24 cellular contexts compared by ENCODE assay signal in the genomic region with DNA sequence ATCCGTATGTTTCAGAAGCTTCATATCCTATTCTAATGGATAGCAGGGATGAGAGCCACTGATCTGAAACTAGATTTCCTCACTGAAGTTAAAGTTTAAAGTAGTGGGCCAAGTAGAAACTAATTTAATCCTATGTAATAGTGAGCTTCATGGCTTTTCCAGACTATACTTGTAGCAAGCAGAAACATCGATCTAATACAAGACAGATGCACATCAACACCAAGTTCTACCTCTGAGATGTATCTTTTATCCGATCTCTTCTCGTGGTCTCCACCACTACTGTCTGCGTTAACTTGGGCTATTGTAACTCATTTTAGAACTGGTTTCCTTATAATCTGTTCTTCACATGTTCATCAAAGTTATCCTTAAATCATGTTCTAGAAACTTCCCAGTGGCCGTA. TPM values are rescaled to one million over a fixed set of nuclear protein-coding genes. Genes with fewer than 3 reads are reported as not detected.
DNase-seq lines count a peak whose midpoint lies in the region; ATAC-seq, FAIRE-seq and TF ChIP-seq lines count a peak whose summit lies in the region.
"Had no signal": no experiment of that assay in that cellular context is flagged by ENCODE, and none has a peak within 500 bp of the region (broad histone marks: within the 10 kb centered on the region; RNA-seq: fewer than 3 reads in every experiment).

No MANE protein-coding gene starts in this region.

- no peak for TF ChIP-seq CTCF in activated CD8-positive, alpha-beta T cell treated with anti-CD3 and anti-CD28 coated beads for 36 hours (IDR thresholded peaks at IDR 0.05)
- TF ChIP-seq CTCF in Loucy (conservative IDR thresholded peaks at IDR 0.05; ENCODE audit: low read length) = no peak
- no peak for TF ChIP-seq CTCF in astrocyte (IDR thresholded peaks at IDR 0.05; ENCODE audit: insufficient read depth, low read depth, low read length)
- TF ChIP-seq CTCF in neural crest cell (conservative IDR thresholded peaks at IDR 0.05) = no peak
- no peak for TF ChIP-seq CTCF in GM10248 (IDR thresholded peaks at IDR 0.05; ENCODE audit: control extremely low read depth, extremely low read depth, low read depth, missing control alignments)

- H2AFZ ChIP-seq in Loucy (ENCODE audit: low read length) = no peak overlapping the region
- H2AFZ ChIP-seq in astrocyte (ENCODE audit: low read depth, low read length) = no peak overlapping the region

- no peak for ATAC-seq in activated CD8-positive, alpha-beta T cell treated with anti-CD3 and anti-CD28 coated beads for 36 hours
- no peak for ATAC-seq in activated CD8-positive, alpha-beta T cell treated with anti-CD3 and anti-CD28 coated beads, Interleukin-2, amount 10 ng/mL, durations not matched to agents 7 days and 5 days
- ATAC-seq in HG03520 (IDR thresholded peaks at IDR 0.05; ENCODE audit: unreplicated experiment) = no peak
- ATAC-seq: activated T-cell treated with anti-CD3 and anti-CD28 coated beads, Interleukin-2, amount 50 U/mL, for 4 hours had no signal

- peak overlapping the region; percentile 26 for H3K27ac Mint-ChIP-seq in activated CD8-positive, alpha-beta T cell treated with anti-CD3 and anti-CD28 coated beads for 36 hours
- H3K27ac Mint-ChIP-seq in activated CD8-positive, alpha-beta T cell treated with anti-CD3 and anti-CD28 coated beads, Interleukin-2, amount 10 ng/mL, durations not matched to agents 7 days and 5 days = no peak overlapping the region
- H3K27ac Mint-ChIP-seq in astrocyte (ENCODE audit: unreplicated experiment) (no peak overlapping the region), neural crest cell (ENCODE audit: unreplicated experiment) (no peak overlapping the region)
- H3K27ac Mint-ChIP-seq: activated B cell treated with CpG ODN at 0.5 μM for 24 hours, H9 had no signal

- peaks cover 39% of the 10 kb centered on the region for H3K4me1 Mint-ChIP-seq in activated CD8-positive, alpha-beta T cell treated with anti-CD3 and anti-CD28 coated beads for 36 hours (ENCODE audit: low read depth)
- peaks cover 39% of the 10 kb centered on the region for H3K4me1 Mint-ChIP-seq in activated CD8-positive, alpha-beta T cell treated with anti-CD3 and anti-CD28 coated beads, Interleukin-2, amount 10 ng/mL, durations not matched to agents 7 days and 5 days (ENCODE audit: low read depth)
- H3K4me1 Mint-ChIP-seq in astrocyte (ENCODE audit: low read depth, unreplicated experiment) (peaks cover 13% of the 10 kb centered on the region), neural crest cell (peaks cover 26% of the 10 kb centered on the region)

- H3K9me3 ChIP-seq in Loucy (ENCODE audit: insufficient read depth, low read depth, low read length) = no peaks in the 10 kb centered on the region
- no peaks in the 10 kb centered on the region for H3K9me3 ChIP-seq in astrocyte (ENCODE audit: insufficient read depth, low read depth, low read length)
- H3K9me3 ChIP-seq: BE2C, right atrium auricular region had no signal

- H3K27ac ChIP-seq in astrocyte (ENCODE audit: low read depth, low read length) = no peak overlapping the region
- H3K27ac ChIP-seq: right atrium auricular region had no signal

- CTCF ChIA-PET in activated CD8-positive, alpha-beta T cell treated with anti-CD3 and anti-CD28 coated beads for 36 hours (lab: Charles Lee) = interaction anchor here (0.7 to 3.8 kb wide), 6 partner anchors 17 to 269 kb away, joined by 3 to 23 read pairs (median 10); no protein-coding TSS in a partner anchor
- CTCF ChIA-PET in activated CD8-positive, alpha-beta T cell treated with anti-CD3 and anti-CD28 coated beads, Interleukin-2, amount 10 ng/mL, durations not matched to agents 7 days and 5 days (lab: Charles Lee) = interaction anchor here (1.1 to 2.1 kb wide), 5 partner anchors 22 to 257 kb away, joined by 3 to 17 read pairs (median 5); no protein-coding TSS in a partner anchor
- CTCF ChIA-PET in GM10248 (lab: Yijun Ruan, JAX) = interaction anchor here (1.0 to 5.1 kb wide), 7 partner anchors 13 to 269 kb away, joined by 3 to 36 read pairs (median 8); no protein-coding TSS in a partner anchor

- intact Hi-C loops in activated CD8-positive, alpha-beta T cell treated with anti-CD3 and anti-CD28 coated beads for 36 hours (cut with micrococcal nuclease) = loop anchor here (5.0 kb wide), 2 partner anchors 47 to 77 kb away; a partner anchor contains a TSS

- DNase-seq in activated CD8-positive, alpha-beta T cell treated with anti-CD3 and anti-CD28 coated beads for 36 hours = no peak
- no peak for DNase-seq in activated CD8-positive, alpha-beta T cell treated with anti-CD3 and anti-CD28 coated beads, Interleukin-2, amount 10 ng/mL, durations not matched to agents 7 days and 5 days
- DNase-seq in astrocyte (ENCODE audit: low read depth) = no peak
- DNase-seq in neural crest cell (ENCODE audit: low read depth, low spot score) = no peak
- no peak for DNase-seq in GM10248 (ENCODE audit: extremely low spot score)
- DNase-seq in retina = no peak
- DNase-seq: activated B cell treated with CpG ODN at 0.5 μM for 24 hours; activated T-cell treated with anti-CD3 and anti-CD28 coated beads, Interleukin-2, amount 50 U/mL, for 4 hours; amniotic stem cell; BE2C; cortex of kidney; EL; H9; IMR-90; MM.1S; NCI-H1436 treated with DMSO at 0.1 percent for 48 hours; NCI-H526 treated with DMSO at 0.1 percent for 48 hours; stimulated activated CD4-positive, alpha-beta T cell treated with anti-CD3 and anti-CD28 coated beads, Interleukin-4, amount 100 ng/mL, for 24 hours; T1000; trophoblast cell had no signal

- H4K20me1 ChIP-seq in Loucy (ENCODE audit: insufficient read depth, low read length, poor library complexity, severe bottlenecking) (peaks cover 54% of the 10 kb centered on the region), astrocyte (ENCODE audit: insufficient read depth, low read length) (peaks cover 22% of the 10 kb centered on the region)

- no peak overlapping the region for H3K4me3 Mint-ChIP-seq in activated CD8-positive, alpha-beta T cell treated with anti-CD3 and anti-CD28 coated beads for 36 hours
- H3K4me3 Mint-ChIP-seq in activated CD8-positive, alpha-beta T cell treated with anti-CD3 and anti-CD28 coated beads, Interleukin-2, amount 10 ng/mL, durations not matched to agents 7 days and 5 days = no peak overlapping the region
- no peak overlapping the region for H3K4me3 Mint-ChIP-seq in astrocyte (ENCODE audit: unreplicated experiment)
- H3K4me3 Mint-ChIP-seq in neural crest cell = peak overlapping the region; percentile 68
- H3K4me3 Mint-ChIP-seq: activated B cell treated with CpG ODN at 0.5 μM for 24 hours; activated T-cell treated with anti-CD3 and anti-CD28 coated beads, Interleukin-2, amount 50 U/mL, for 4 hours; H9 had no signal

- peak overlapping the region; percentile 97 for H3K4me3 ChIP-seq in Loucy (ENCODE audit: low read length, poor library complexity, severe bottlenecking)
- H3K4me3 ChIP-seq in astrocyte (ENCODE audit: insufficient read depth, low read depth, low read length) = no peak overlapping the region
- H3K4me3 ChIP-seq: right atrium auricular region had no signal

- H3K4me1 ChIP-seq in Loucy (ENCODE audit: insufficient read depth, low read length, poor library complexity, severe bottlenecking) (peaks cover 54% of the 10 kb centered on the region), astrocyte (ENCODE audit: insufficient read depth, low read length) (peaks cover 3% of the 10 kb centered on the region)
- H3K4me1 ChIP-seq: BE2C had no signal

- no peaks in the 10 kb centered on the region for H3K9me3 Mint-ChIP-seq in activated CD8-positive, alpha-beta T cell treated with anti-CD3 and anti-CD28 coated beads for 36 hours
- no peaks in the 10 kb centered on the region for H3K9me3 Mint-ChIP-seq in activated CD8-positive, alpha-beta T cell treated with anti-CD3 and anti-CD28 coated beads, Interleukin-2, amount 10 ng/mL, durations not matched to agents 7 days and 5 days (ENCODE audit: insufficient read depth)
- H3K9me3 Mint-ChIP-seq in astrocyte (ENCODE audit: unreplicated experiment) (no peaks in the 10 kb centered on the region), neural crest cell (no peaks in the 10 kb centered on the region)
- H3K9me3 Mint-ChIP-seq: activated B cell treated with CpG ODN at 0.5 μM for 24 hours; activated T-cell treated with anti-CD3 and anti-CD28 coated beads, Interleukin-2, amount 50 U/mL, for 4 hours; H9 had no signal

- H3K27me3 ChIP-seq in Loucy (ENCODE audit: insufficient read depth, low read length, poor library complexity, severe bottlenecking) (no peaks in the 10 kb centered on the region), astrocyte (ENCODE audit: insufficient read depth, low read length) (no peaks in the 10 kb centered on the region)
- H3K27me3 ChIP-seq: BE2C, right atrium auricular region had no signal

- peaks cover 2% of the 10 kb centered on the region; the same call in 1 of the 2 replicates for H3K36me3 ChIP-seq in Loucy (ENCODE audit: insufficient read depth, low read length)
- peaks cover 4% of the 10 kb centered on the region for H3K36me3 ChIP-seq in astrocyte (ENCODE audit: insufficient read depth, low read length)
- H3K36me3 ChIP-seq: BE2C had no signal

- peak overlapping the region; percentile 100 for H3K9ac ChIP-seq in Loucy (ENCODE audit: low read depth, low read length, poor library complexity, severe bottlenecking)
- no peak overlapping the region for H3K9ac ChIP-seq in astrocyte (ENCODE audit: low read length)

- no peaks in the 10 kb centered on the region for H3K27me3 Mint-ChIP-seq in activated CD8-positive, alpha-beta T cell treated with anti-CD3 and anti-CD28 coated beads for 36 hours
- no peaks in the 10 kb centered on the region for H3K27me3 Mint-ChIP-seq in activated CD8-positive, alpha-beta T cell treated with anti-CD3 and anti-CD28 coated beads, Interleukin-2, amount 10 ng/mL, durations not matched to agents 7 days and 5 days (ENCODE audit: low read depth)
- H3K27me3 Mint-ChIP-seq in astrocyte (ENCODE audit: low read depth, unreplicated experiment) (no peaks in the 10 kb centered on the region), neural crest cell (ENCODE audit: low read depth) (no peaks in the 10 kb centered on the region)

- POLR2A ChIA-PET in activated CD8-positive, alpha-beta T cell treated with anti-CD3 and anti-CD28 coated beads for 36 hours (lab: Charles Lee) = interaction anchor here (0.8 to 1.0 kb wide), 2 partner anchors 76 to 255 kb away, joined by 3 read pairs; no protein-coding TSS in a partner anchor
- POLR2A ChIA-PET in activated CD8-positive, alpha-beta T cell treated with anti-CD3 and anti-CD28 coated beads, Interleukin-2, amount 10 ng/mL, durations not matched to agents 7 days and 5 days (lab: Charles Lee) = no interaction called here
- POLR2A ChIA-PET in GM10248 (lab: Yijun Ruan, JAX) = no interaction called here

- H3K4me2 ChIP-seq in Loucy (ENCODE audit: low read depth, low read length, poor library complexity, severe bottlenecking) = peak overlapping the region; percentile 95
- no peak overlapping the region for H3K4me2 ChIP-seq in astrocyte (ENCODE audit: low read length)

- peaks cover 87% of the 10 kb centered on the region for H3K79me2 ChIP-seq in Loucy (ENCODE audit: insufficient read depth, low read length)
- H3K79me2 ChIP-seq in astrocyte (ENCODE audit: insufficient read depth, low read length) = peaks cover 52% of the 10 kb centered on the region

- no peaks in the 10 kb centered on the region for H3K9me2 ChIP-seq in Loucy (replicated peaks; ENCODE audit: low read depth, low read length)

- H3K36me3 Mint-ChIP-seq in activated CD8-positive, alpha-beta T cell treated with anti-CD3 and anti-CD28 coated beads for 36 hours (ENCODE audit: low read depth) = peaks cover 21% of the 10 kb centered on the region
- peaks cover 29% of the 10 kb centered on the region for H3K36me3 Mint-ChIP-seq in activated CD8-positive, alpha-beta T cell treated with anti-CD3 and anti-CD28 coated beads, Interleukin-2, amount 10 ng/mL, durations not matched to agents 7 days and 5 days (ENCODE audit: low read depth)
- H3K36me3 Mint-ChIP-seq in astrocyte (ENCODE audit: low read depth, unreplicated experiment) (no peaks in the 10 kb centered on the region), neural crest cell (ENCODE audit: low read depth) (peaks cover 2% of the 10 kb centered on the region)

- no peaks in the 10 kb centered on the region for H3F3A ChIP-seq in Loucy (ENCODE audit: low read depth)

- peak; percentile 5 for FAIRE-seq in astrocyte (lab: Jason Lieb, UNC)
- FAIRE-seq: D721Med had no signal

RNA-seq across cellular contexts. Expression of a gene that starts 3.1 kb away (rescaled TPM):
- total RNA-seq in activated CD8-positive, alpha-beta T cell treated with anti-CD3 and anti-CD28 coated beads for 36 hours = 10 to 100 TPM; 59.4 to 66.5 TPM
- total RNA-seq in activated CD8-positive, alpha-beta T cell treated with anti-CD3 and anti-CD28 coated beads, Interleukin-2, amount 10 ng/mL, durations not matched to agents 7 days and 5 days = 10 to 100 TPM; 66.8 to 68.0 TPM
- total RNA-seq in astrocyte (42.9 and 51.4 TPM in 2 replicates), neural crest cell (39.2 and 41.5 TPM in 2 replicates)

RNA-seq across cellular contexts. Expression of a gene that starts 50.0 kb away (rescaled TPM):
- total RNA-seq in activated CD8-positive, alpha-beta T cell treated with anti-CD3 and anti-CD28 coated beads for 36 hours = 10 to 100 TPM; 17.3 to 18.4 TPM
- 10 to 100 TPM; 26.9 to 27.7 TPM for total RNA-seq in activated CD8-positive, alpha-beta T cell treated with anti-CD3 and anti-CD28 coated beads, Interleukin-2, amount 10 ng/mL, durations not matched to agents 7 days and 5 days
- total RNA-seq in astrocyte (13.3 and 18.7 TPM in 2 replicates), neural crest cell (26.4 and 30.5 TPM in 2 replicates)

RNA-seq across cellular contexts. Expression of a gene that starts 50.2 kb away (rescaled TPM):
- total RNA-seq in activated CD8-positive, alpha-beta T cell treated with anti-CD3 and anti-CD28 coated beads for 36 hours = 1 to 10 TPM; 3.4 to 4.2 TPM
- 10 to 100 TPM; 12.5 to 13.4 TPM for total RNA-seq in activated CD8-positive, alpha-beta T cell treated with anti-CD3 and anti-CD28 coated beads, Interleukin-2, amount 10 ng/mL, durations not matched to agents 7 days and 5 days
- total RNA-seq in astrocyte = 15.1 and 16.8 TPM in 2 replicates
- total RNA-seq in neural crest cell = 29.9 and 31.1 TPM in 2 replicates
